In the genomic region with DNA sequence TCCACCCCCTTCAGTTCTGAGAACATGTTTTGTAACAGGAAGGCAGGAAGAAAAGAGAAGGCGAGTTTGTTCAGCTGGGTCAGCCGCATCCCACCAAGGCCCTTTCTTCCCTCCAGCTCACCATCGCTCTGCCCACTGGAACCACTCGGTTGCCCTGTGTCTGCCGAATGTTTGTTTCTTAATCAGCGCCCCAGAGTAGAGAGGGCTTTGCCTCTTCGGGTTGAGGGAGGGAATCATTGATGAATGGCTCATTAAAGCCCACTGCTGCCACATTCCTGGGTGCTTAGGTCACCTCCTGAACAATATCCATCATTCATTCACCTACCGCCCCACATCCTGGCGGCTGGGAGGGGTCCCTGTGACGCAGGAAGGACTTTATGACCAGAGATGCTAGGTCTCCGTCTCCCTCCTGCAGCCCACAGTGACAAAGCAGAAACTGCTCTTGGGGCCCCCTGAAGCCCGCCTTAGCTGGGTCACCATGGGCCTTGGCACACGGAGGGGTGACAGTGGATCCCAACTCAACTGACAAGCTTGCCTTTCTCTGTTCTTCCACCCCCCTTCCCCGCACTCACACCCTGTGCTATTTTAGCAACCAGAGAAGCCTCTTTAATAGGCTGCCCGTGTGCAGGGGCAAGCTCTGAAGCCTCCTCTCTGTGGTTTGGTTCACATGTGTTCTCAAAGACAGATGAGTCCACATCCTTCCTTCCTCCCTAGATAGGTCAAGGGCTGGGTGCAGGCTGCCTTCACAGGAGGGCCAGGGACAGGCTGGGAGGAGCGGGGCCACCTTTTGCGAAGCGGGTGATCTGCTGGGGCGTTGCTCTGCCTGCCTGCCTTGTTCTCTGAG, we compare ENCODE assay signal across 1 cellular context.
TF ChIP-seq lines count a peak whose summit lies in the region.

No MANE protein-coding gene starts in this region.

TF ChIP-seq in HCT116, 20 proteins besides CTCF, POLR2A, EP300 and RAD21 (continued from another document):
- peak; percentile 41 for TF ChIP-seq YY1 (IDR thresholded peaks at IDR 0.05; ENCODE audit: extremely low read depth, insufficient replicate concordance, low read depth, low read length)
- peak; percentile 70 for TF ChIP-seq SIN3A (IDR thresholded peaks at IDR 0.05; ENCODE audit: low read depth)
- TF ChIP-seq SP1 (IDR thresholded peaks at IDR 0.05; ENCODE audit: low read depth), result peak; percentile 85
- TF ChIP-seq, protein P1, sequence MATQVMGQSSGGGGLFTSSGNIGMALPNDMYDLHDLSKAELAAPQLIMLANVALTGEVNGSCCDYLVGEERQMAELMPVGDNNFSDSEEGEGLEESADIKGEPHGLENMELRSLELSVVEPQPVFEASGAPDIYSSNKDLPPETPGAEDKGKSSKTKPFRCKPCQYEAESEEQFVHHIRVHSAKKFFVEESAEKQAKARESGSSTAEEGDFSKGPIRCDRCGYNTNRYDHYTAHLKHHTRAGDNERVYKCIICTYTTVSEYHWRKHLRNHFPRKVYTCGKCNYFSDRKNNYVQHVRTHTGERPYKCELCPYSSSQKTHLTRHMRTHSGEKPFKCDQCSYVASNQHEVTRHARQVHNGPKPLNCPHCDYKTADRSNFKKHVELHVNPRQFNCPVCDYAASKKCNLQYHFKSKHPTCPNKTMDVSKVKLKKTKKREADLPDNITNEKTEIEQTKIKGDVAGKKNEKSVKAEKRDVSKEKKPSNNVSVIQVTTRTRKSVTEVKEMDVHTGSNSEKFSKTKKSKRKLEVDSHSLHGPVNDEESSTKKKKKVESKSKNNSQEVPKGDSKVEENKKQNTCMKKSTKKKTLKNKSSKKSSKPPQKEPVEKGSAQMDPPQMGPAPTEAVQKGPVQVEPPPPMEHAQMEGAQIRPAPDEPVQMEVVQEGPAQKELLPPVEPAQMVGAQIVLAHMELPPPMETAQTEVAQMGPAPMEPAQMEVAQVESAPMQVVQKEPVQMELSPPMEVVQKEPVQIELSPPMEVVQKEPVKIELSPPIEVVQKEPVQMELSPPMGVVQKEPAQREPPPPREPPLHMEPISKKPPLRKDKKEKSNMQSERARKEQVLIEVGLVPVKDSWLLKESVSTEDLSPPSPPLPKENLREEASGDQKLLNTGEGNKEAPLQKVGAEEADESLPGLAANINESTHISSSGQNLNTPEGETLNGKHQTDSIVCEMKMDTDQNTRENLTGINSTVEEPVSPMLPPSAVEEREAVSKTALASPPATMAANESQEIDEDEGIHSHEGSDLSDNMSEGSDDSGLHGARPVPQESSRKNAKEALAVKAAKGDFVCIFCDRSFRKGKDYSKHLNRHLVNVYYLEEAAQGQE (IDR thresholded peaks at IDR 0.05; ENCODE audit: low read depth), result no peak
- TF ChIP-seq TCF7L2 (IDR thresholded peaks at IDR 0.05; ENCODE audit: borderline replicate concordance, extremely low read depth, insufficient read depth, insufficient read length), result peak; percentile 65
- TF ChIP-seq ZBTB33 (IDR thresholded peaks at IDR 0.05; ENCODE audit: extremely low read depth, insufficient replicate concordance, low read length), result peak; percentile 26
- TF ChIP-seq POLR2AphosphoS5 (IDR thresholded peaks at IDR 0.05; ENCODE audit: low read depth, low read length), result peak; percentile 65
- TF ChIP-seq JUND (IDR thresholded peaks at IDR 0.05), result peak; percentile 92
